Comparison of ENCODE assay signal across 9 cellular contexts in the genomic region with DNA sequence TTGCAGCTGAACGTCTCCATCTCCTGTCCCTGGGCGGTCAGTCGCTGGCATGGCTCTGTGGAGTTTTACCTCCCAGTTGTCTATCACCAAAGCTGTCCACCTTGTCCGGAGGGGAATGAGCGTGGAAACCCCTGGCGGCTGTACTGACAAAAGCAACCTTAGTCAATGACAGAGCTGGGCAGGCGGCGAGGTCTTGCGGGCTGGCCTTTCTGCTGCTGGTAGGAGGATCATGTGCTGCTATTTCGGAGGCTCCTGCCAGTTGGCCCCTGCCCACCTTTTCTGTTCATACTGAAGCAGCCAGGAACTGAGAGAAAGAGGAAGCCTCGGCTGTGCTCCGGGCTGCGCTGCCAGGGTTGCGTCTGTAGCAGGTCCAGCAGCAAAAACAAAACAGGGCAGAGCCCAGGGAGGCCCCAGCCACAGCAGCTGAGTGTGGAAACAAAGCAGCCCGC. TPM values are rescaled to one million over a fixed set of nuclear protein-coding genes. Genes with fewer than 3 reads are reported as not detected.
DNase-seq lines count a peak whose midpoint lies in the region; ATAC-seq and TF ChIP-seq lines count a peak whose summit lies in the region.
"Had no signal": no experiment of that assay in that cellular context is flagged by ENCODE, and none has a peak within 500 bp of the region (broad histone marks: within the 10 kb centered on the region; RNA-seq: fewer than 3 reads in every experiment).

No MANE protein-coding gene starts in this region.

- H3K9me3 ChIP-seq in mammary epithelial cell (replicated peaks; ENCODE audit: insufficient read depth, low read length) (no peaks in the 10 kb centered on the region), ectodermal cell (ENCODE audit: control insufficient read depth, low read length) (no peaks in the 10 kb centered on the region), mesodermal cell (ENCODE audit: control insufficient read depth, low read length) (no peaks in the 10 kb centered on the region), tibial nerve (no peaks in the 10 kb centered on the region)

- H3K36me3 Mint-ChIP-seq in MCF 10A (ENCODE audit: insufficient read depth, unreplicated experiment): peaks cover 58% of the 10 kb centered on the region

- H2AFZ ChIP-seq in mammary epithelial cell (ENCODE audit: low read depth, low read length): no peak overlapping the region

- DNase-seq in MCF 10A (ENCODE audit: unreplicated experiment) (no peak), mammary epithelial cell (no peak), tibial nerve (ENCODE audit: low spot score in 2 of 2) (peak; percentile 64 to 75), COLO829 (ENCODE audit: low spot score) (no peak)

- H3K4me3 ChIP-seq in mammary epithelial cell (replicated peaks in 1 of 3; ENCODE audit: insufficient read depth in 1 of 3, low read depth in 2 of 3, low read length in 3 of 3) (no peak overlapping the region), ectodermal cell (ENCODE audit: insufficient read depth, low read depth, low read length) (no peak overlapping the region), mesodermal cell (ENCODE audit: extremely low read depth, insufficient read depth, low read length, poor library complexity, severe bottlenecking) (no peak overlapping the region), tibial nerve (peak overlapping the region; percentile 33 to 52 (median 41))

- no peak overlapping the region for H3K4me3 Mint-ChIP-seq in MCF 10A (ENCODE audit: unreplicated experiment)
- H3K4me3 Mint-ChIP-seq: T-helper 1 cell treated with Interleukin-12 subunit alpha and Interleukin-12 subunit beta and Interleukin-4 antibody, amounts not matched to agents 30 μg/mL and 1 μg/mL, for 36 hours had no signal

- no peak overlapping the region for H3K4me2 ChIP-seq in mammary epithelial cell (ENCODE audit: insufficient read depth, low read depth, low read length)

- dilution Hi-C loops in mammary epithelial cell (cut with HindIII; ENCODE audit: low sequenced_read_pairs): no loop called here

- H3K27ac ChIP-seq in mammary epithelial cell (ENCODE audit: insufficient read depth, low read depth, low read length): no peak overlapping the region
- H3K27ac ChIP-seq in ectodermal cell (ENCODE audit: insufficient read depth, low read depth, low read length, poor library complexity, severe bottlenecking): peak overlapping the region; percentile 75
- peak overlapping the region; percentile 68 for H3K27ac ChIP-seq in mesodermal cell (ENCODE audit: low read depth, low read length, severe bottlenecking)
- peak overlapping the region; percentile 63 to 90 (median 78) for H3K27ac ChIP-seq in tibial nerve

- H3K4me1 ChIP-seq in mammary epithelial cell (ENCODE audit: insufficient read depth, low read length) (peaks cover 46% of the 10 kb centered on the region), ectodermal cell (ENCODE audit: control insufficient read depth, insufficient read depth, low read length) (peaks cover 36% of the 10 kb centered on the region), mesodermal cell (ENCODE audit: control insufficient read depth, insufficient read depth, low read length, poor library complexity, severe bottlenecking) (peaks cover 63% of the 10 kb centered on the region), tibial nerve (peaks cover 0 to 76% (median 16%) of the 10 kb centered on the region in 4 donors)

- ATAC-seq in HG03571 (IDR thresholded peaks at IDR 0.05; ENCODE audit: unreplicated experiment) (no peak), GM21360 (IDR thresholded peaks at IDR 0.05; ENCODE audit: unreplicated experiment) (no peak)

- no peak for TF ChIP-seq CTCF in MCF 10A (IDR thresholded peaks at IDR 0.05; ENCODE audit: unreplicated experiment)
- TF ChIP-seq CTCF in mammary epithelial cell (conservative IDR thresholded peaks at IDR 0.05 in 1 of 2, IDR thresholded peaks at IDR 0.05 in 1 of 2; ENCODE audit: extremely low read depth in 1 of 2, insufficient read depth in 1 of 2, low read depth in 1 of 2, low read length in 2 of 2): peak in 1 of 2 donors; percentile 22
- TF ChIP-seq CTCF in tibial nerve (IDR thresholded peaks at IDR 0.05): peak in 2 of 5 experiments; percentile 31 to 52

- POLR2A ChIA-PET in MCF 10A (lab: Yijun Ruan, JAX): interaction anchor here (0.6 to 2.3 kb wide), 7 partner anchors 10 to 73 kb away, joined by 3 to 10 read pairs (median 4); no protein-coding TSS in a partner anchor

- peaks cover 44% of the 10 kb centered on the region for H4K20me1 ChIP-seq in mammary epithelial cell (ENCODE audit: insufficient read depth, low read length)

- peaks cover 55% of the 10 kb centered on the region for H3K4me1 Mint-ChIP-seq in MCF 10A (ENCODE audit: insufficient read depth, unreplicated experiment)

- H3K27ac Mint-ChIP-seq in MCF 10A (ENCODE audit: low read depth, unreplicated experiment): peak overlapping the region; percentile 80
- H3K27ac Mint-ChIP-seq: T-helper 1 cell treated with Interleukin-12 subunit alpha and Interleukin-12 subunit beta and Interleukin-4 antibody, amounts not matched to agents 30 μg/mL and 1 μg/mL, for 36 hours had no signal

- no peak for TF ChIP-seq POLR2A in tibial nerve (IDR thresholded peaks at IDR 0.05)

- H3K79me2 ChIP-seq in mammary epithelial cell (ENCODE audit: insufficient read depth, low read length): peaks cover 97% of the 10 kb centered on the region

- BruUV-seq in MCF 10A (replicated peaks; lab: Mats Ljungman, UMichigan) (no TSS peak), mammary epithelial cell (replicated peaks; lab: Mats Ljungman, UMichigan) (no TSS peak)

- no peaks in the 10 kb centered on the region for H3K9me3 Mint-ChIP-seq in MCF 10A (ENCODE audit: unreplicated experiment)
- H3K9me3 Mint-ChIP-seq: T-helper 1 cell treated with Interleukin-12 subunit alpha and Interleukin-12 subunit beta and Interleukin-4 antibody, amounts not matched to agents 30 μg/mL and 1 μg/mL, for 36 hours had no signal

- H3K27me3 ChIP-seq in mammary epithelial cell (ENCODE audit: insufficient read depth, low read length): no peaks in the 10 kb centered on the region
- H3K27me3 ChIP-seq in ectodermal cell (ENCODE audit: control insufficient read depth, insufficient read depth, low read length, poor library complexity, severe bottlenecking): no peaks in the 10 kb centered on the region
- no peaks in the 10 kb centered on the region for H3K27me3 ChIP-seq in tibial nerve

- CTCF ChIA-PET in MCF 10A (lab: Yijun Ruan, JAX): interaction anchor here (0.7 to 1.9 kb wide), 4 partner anchors 8 to 279 kb away, joined by 3 to 9 read pairs (median 5); no protein-coding TSS in a partner anchor
- CTCF ChIA-PET in mammary epithelial cell (lab: Charles Lee; ENCODE audit: low non-redundant PET): no interaction called here

- no peak overlapping the region for H3K9ac ChIP-seq in mammary epithelial cell (ENCODE audit: insufficient read depth, low read length)

- intact Hi-C loops in MCF 10A (cut with micrococcal nuclease): loop anchor here (2.0 kb wide), 2 partner anchors 71 to 205 kb away; no protein-coding TSS in a partner anchor
- intact Hi-C loops in mammary epithelial cell (cut with micrococcal nuclease): loop anchor here (5.0 kb wide), 2 partner anchors 155 to 205 kb away; no protein-coding TSS in a partner anchor

- in situ Hi-C loops in mammary epithelial cell (cut with MboI; ENCODE audit: low sequenced_read_pairs in 2 of 2): no loop called here

- WGBS in mammary epithelial cell (ENCODE audit: low coverage, missing lambda C conversion rate): 30% methylated on average over 7 of the region's 15 CpGs
- 82 to 83% methylated on average over 15 of the region's 15 CpGs for WGBS in ectodermal cell, 2 experiments
- WGBS in mesodermal cell (ENCODE audit: insufficient coverage in 2 of 2), 2 experiments: 89 to 90% methylated on average over 10 to 15 of the region's 15 CpGs
- WGBS in tibial nerve, 2 donors: 1 to 11% methylated on average over 13 of the region's 15 CpGs

- peak in 1 of 2 donors; percentile 70 for TF ChIP-seq EP300 in tibial nerve (IDR thresholded peaks at IDR 0.05)

- no peaks in the 10 kb centered on the region for H3K27me3 Mint-ChIP-seq in MCF 10A (ENCODE audit: insufficient read depth, unreplicated experiment)

- peaks cover 36% of the 10 kb centered on the region for H3K36me3 ChIP-seq in mammary epithelial cell (ENCODE audit: insufficient read depth, low read length)
- no peaks in the 10 kb centered on the region for H3K36me3 ChIP-seq in ectodermal cell (ENCODE audit: control insufficient read depth, insufficient read depth, low read length)
- peaks cover 30% of the 10 kb centered on the region for H3K36me3 ChIP-seq in mesodermal cell (ENCODE audit: control insufficient read depth, insufficient read depth, low read length)
- no peaks in the 10 kb centered on the region for H3K36me3 ChIP-seq in tibial nerve

RNA-seq across cellular contexts. Expression of a gene that starts 57.7 kb away (rescaled TPM):
- 78.2 and 80.0 TPM in 2 replicates for total RNA-seq in MCF 10A (2022)
- total RNA-seq in mammary epithelial cell: 100 to 1,000 TPM in 1 of 2 donors, 10 to 100 TPM in 1; 23.8 to 189 TPM
- 41.2 TPM for polyA plus RNA-seq in mammary epithelial cell
- polyA minus RNA-seq in mammary epithelial cell: 46.4 TPM
- 263 TPM for polyA plus RNA-seq in ectodermal cell (2013, experiment 1 of 4)
- polyA plus RNA-seq in ectodermal cell (2013, experiment 2 of 4): 224 TPM
- polyA plus RNA-seq in ectodermal cell (2013, experiment 3 of 4): 252 TPM
- polyA plus RNA-seq in ectodermal cell (2013, experiment 4 of 4): 239 TPM
- 370 TPM for polyA plus RNA-seq in mesodermal cell (2013, experiment 1 of 2)
- polyA plus RNA-seq in mesodermal cell (2013, experiment 2 of 2): 394 TPM
- 1 to 10 TPM in 2 of 4 donors, under 1 TPM in 2; 0.42 to 1.7 (median 1.0) TPM for total RNA-seq in tibial nerve

Comparison
In these comparisons a context has a peak if more than half of its experiments do, and no peak if none do; other contexts are left out.
1. DNase-seq: peak in tibial nerve (2 of 2); none in MCF 10A (single experiment), mammary epithelial cell (single experiment) and COLO829 (single experiment).
2. H3K4me3 ChIP-seq: peak in tibial nerve (4 of 4); none in mammary epithelial cell (0 of 3), ectodermal cell (single experiment) and mesodermal cell (single experiment).
3. RNA of a gene that starts 57.7 kb away (total RNA-seq): 23.8 to 189 TPM in mammary epithelial cell and 78.2 to 80.0 TPM in MCF 10A; 0.42 to 1.7 TPM in tibial nerve; every median in the first group is over 4 times any median in the second.